ENCODE assay signal across 29 cellular contexts in the genomic region with DNA sequence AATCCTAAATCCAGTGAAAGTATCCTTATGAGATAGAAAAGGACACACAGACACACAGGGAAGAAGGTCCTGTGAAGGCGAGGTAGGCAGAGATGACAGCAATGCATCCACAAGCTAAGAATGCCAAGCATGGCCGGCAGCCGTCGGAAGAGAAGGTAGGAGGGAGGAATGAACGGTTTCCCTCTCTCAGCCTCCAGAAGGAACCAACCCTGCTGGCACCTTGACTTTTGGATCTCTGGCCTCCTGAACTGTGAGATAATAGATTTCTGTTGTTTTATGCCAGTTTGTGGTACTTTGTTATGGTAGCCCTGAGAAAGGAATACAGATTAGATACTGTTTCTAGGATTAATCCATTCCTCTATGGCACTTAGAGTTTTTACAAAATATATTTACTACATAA.
DNase-seq lines count a peak whose midpoint lies in the region; ATAC-seq, FAIRE-seq and TF ChIP-seq lines count a peak whose summit lies in the region.
"Had no signal": no experiment of that assay in that cellular context is flagged by ENCODE, and none has a peak within 500 bp of the region (broad histone marks: within the 10 kb centered on the region; RNA-seq: fewer than 3 reads in every experiment).

No MANE protein-coding gene starts in this region.

- H3K36me3 Mint-ChIP-seq in Calu3 (ENCODE audit: insufficient read depth, unreplicated experiment) (peaks cover 13% of the 10 kb centered on the region), progenitor cell of endocrine pancreas (ENCODE audit: insufficient read depth) (no peaks in the 10 kb centered on the region)

- TF ChIP-seq CTCF in Calu3 (IDR thresholded peaks at IDR 0.05; ENCODE audit: unreplicated experiment): no peak
- no peak for TF ChIP-seq CTCF in K562 (IDR thresholded peaks at IDR 0.05 in 2 of 3, conservative IDR thresholded peaks at IDR 0.05 in 1 of 3; ENCODE audit: insufficient read depth in 2 of 3, low read depth in 1 of 3, low read length in 3 of 3)
- TF ChIP-seq CTCF in spleen (IDR thresholded peaks at IDR 0.05 in 8 of 11, conservative IDR thresholded peaks at IDR 0.05 in 3 of 11): no peak
- no peak for TF ChIP-seq CTCF in progenitor cell of endocrine pancreas (IDR thresholded peaks at IDR 0.05; ENCODE audit: unreplicated experiment)

- H3K9ac ChIP-seq in K562 (ENCODE audit: insufficient read depth in 1 of 2, low read depth in 2 of 2, low read length in 2 of 2): no peak overlapping the region
- H3K9ac ChIP-seq: BLaER1 had no signal

- peaks cover 40% of the 10 kb centered on the region for H3K4me1 Mint-ChIP-seq in Calu3 (ENCODE audit: low read depth, unreplicated experiment)
- no peaks in the 10 kb centered on the region for H3K4me1 Mint-ChIP-seq in progenitor cell of endocrine pancreas (ENCODE audit: low read depth)

- H3K9me3 Mint-ChIP-seq in Calu3 (ENCODE audit: low read depth, unreplicated experiment) (no peaks in the 10 kb centered on the region), progenitor cell of endocrine pancreas (ENCODE audit: low read depth) (no peaks in the 10 kb centered on the region)
- H3K9me3 Mint-ChIP-seq: CD4-positive, alpha-beta T cell; H9; HFFc6 had no signal

- BruUV-seq in Calu3 (replicated peaks; lab: Mats Ljungman, UMichigan) (no TSS peak), K562 (replicated peaks; lab: Mats Ljungman, UMichigan) (no TSS peak)

- H3K36me3 ChIP-seq in K562 (ENCODE audit: control insufficient read depth, insufficient read depth, low read length): no peaks in the 10 kb centered on the region
- no peaks in the 10 kb centered on the region for H3K36me3 ChIP-seq in spleen
- H3K36me3 ChIP-seq: BLaER1 had no signal

- H3K27ac ChIP-seq in K562 (ENCODE audit: extremely low read depth, low read depth, low read length) (no peak overlapping the region), epithelial cell of prostate (peak overlapping the region; percentile 84), spleen (peak overlapping the region in 5 of 8 donors; percentile 45 to 77 (median 64))
- H3K27ac ChIP-seq: 22Rv1, BLaER1, HL-60 had no signal

- H3K4me3 ChIP-seq in K562 (no peak overlapping the region), spleen (no peak overlapping the region)
- H3K4me3 ChIP-seq: BLaER1, GM23248 had no signal

- CTCF ChIA-PET in Calu3 (lab: Charles Lee) (interaction anchor here (1.1 kb wide), 1 partner anchor 35 kb away, joined by 3 read pairs; no protein-coding TSS in a partner anchor), K562 (lab: Yijun Ruan, JAX; ENCODE audit: low intra/inter-chr PET ratio) (no interaction called here)

- H3K4me3 Mint-ChIP-seq in Calu3 (ENCODE audit: low read depth, unreplicated experiment): no peak overlapping the region
- H3K4me3 Mint-ChIP-seq in progenitor cell of endocrine pancreas (ENCODE audit: low read depth): no peak overlapping the region
- H3K4me3 Mint-ChIP-seq: CD4-positive, alpha-beta T cell; H9; HFFc6 had no signal

- H2AFZ ChIP-seq in K562 (ENCODE audit: low read depth, low read length): no peak overlapping the region

- H3K79me2 ChIP-seq in K562 (ENCODE audit: control insufficient read depth, insufficient read depth, low read length): no peaks in the 10 kb centered on the region

- FAIRE-seq in K562 (lab: Jason Lieb, UNC): peak; percentile 37
- FAIRE-seq: GM12891, HepG2, RCC 7860 had no signal

- in situ Hi-C loops in K562 (cut with MboI): loop anchor here (25.0 kb wide), 1 partner anchor 393 kb away; no protein-coding TSS in a partner anchor

- DNase-seq in Calu3 (no peak), K562 (ENCODE audit: extremely low read depth in 1 of 4, low spot score in 3 of 4) (no peak), epithelial cell of prostate (ENCODE audit: low read depth, low spot score) (no peak), spleen (no peak), progenitor cell of endocrine pancreas (ENCODE audit: low spot score, unreplicated experiment) (no peak), COR-L47 (lab: John Stamatoyannopoulos, UW) (no peak)
- DNase-seq: ACHN; Caco-2; CD4-positive, alpha-beta T cell; DND-41; GM23248; H9; HFFc6; KG1; NCI-H1105; NCI-H146; NCI-H2029; NCI-H2227 treated with DMSO at 0.1 percent for 48 hours; NCI-H510A treated with DMSO at 0.1 percent for 48 hours; NCI-H774; Right ventricle myocardium superior had no signal

- H3K27me3 Mint-ChIP-seq in Calu3 (ENCODE audit: unreplicated experiment) (no peaks in the 10 kb centered on the region), progenitor cell of endocrine pancreas (no peaks in the 10 kb centered on the region)

- peaks cover 0 to 23% of the 10 kb centered on the region in 2 experiments; a peak in 2 of 5 replicates for H3K4me1 ChIP-seq in K562 (replicated peaks in 1 of 2; ENCODE audit: control insufficient read depth in 2 of 2, insufficient read depth in 2 of 2, low read length in 2 of 2)
- peaks cover 0 to 13% (median 7%) of the 10 kb centered on the region in 6 donors for H3K4me1 ChIP-seq in spleen
- H3K4me1 ChIP-seq: BLaER1, Caco-2 had no signal

- H3K4me2 ChIP-seq in K562 (ENCODE audit: insufficient read depth, low read length): no peak overlapping the region
- H3K4me2 ChIP-seq: BLaER1 had no signal

- no peak for TF ChIP-seq RAD21 in K562 (CRISPR knock-in tag; conservative IDR thresholded peaks at IDR 0.05 in 1 of 2, IDR thresholded peaks at IDR 0.05 in 1 of 2)

- ATAC-seq in K562 (no peak), HG03025 (IDR thresholded peaks at IDR 0.05; ENCODE audit: low FRiP score, unreplicated experiment) (no peak), HG02759 (IDR thresholded peaks at IDR 0.05; ENCODE audit: unreplicated experiment) (no peak)

- no peak for TF ChIP-seq POLR2A in K562 (conservative IDR thresholded peaks at IDR 0.05)
- TF ChIP-seq POLR2A in spleen (IDR thresholded peaks at IDR 0.05): no peak

- intact Hi-C loops in Calu3 (cut with micrococcal nuclease; ENCODE audit: unreplicated experiment): loop anchor here (5.0 kb wide), 1 partner anchor 168 kb away; a partner anchor contains a TSS
- intact Hi-C loops in K562 (cut with micrococcal nuclease): no loop called here
- intact Hi-C loops in spleen (cut with DNase I; ENCODE audit: low total_unique reads): no loop called here

- no peaks in the 10 kb centered on the region for H3K9me1 ChIP-seq in K562 (ENCODE audit: control insufficient read depth, insufficient read depth, low read length)

- WGBS in K562 (ENCODE audit: insufficient coverage, low coverage, missing lambda C conversion rate): 58% methylated on average over 5 of the region's 5 CpGs
- 73 to 90% (median 77%) methylated on average over 5 of the region's 5 CpGs for WGBS in spleen, 5 donors

- H3K9me3 ChIP-seq in K562 (replicated peaks; ENCODE audit: control insufficient read depth, insufficient read depth, low read depth, low read length) (no peaks in the 10 kb centered on the region), spleen (no peaks in the 10 kb centered on the region)
- H3K9me3 ChIP-seq: BLaER1, Caco-2 had no signal

- no peaks in the 10 kb centered on the region for H3K27me3 ChIP-seq in K562 (ENCODE audit: control insufficient read depth in 2 of 2, insufficient read depth in 2 of 2, low read length in 2 of 2)
- no peaks in the 10 kb centered on the region for H3K27me3 ChIP-seq in spleen (replicated peaks in 1 of 7)
- H3K27me3 ChIP-seq: BLaER1 had no signal

- H4K20me1 ChIP-seq in K562 (replicated peaks; ENCODE audit: control insufficient read depth, insufficient read depth, low read length): no peaks in the 10 kb centered on the region
- H4K20me1 ChIP-seq: BLaER1 had no signal

- POLR2A ChIA-PET in K562 (lab: Yijun Ruan, JAX): no interaction called here

- H3K27ac Mint-ChIP-seq in Calu3 (ENCODE audit: unreplicated experiment): peak overlapping the region; percentile 37
- H3K27ac Mint-ChIP-seq in progenitor cell of endocrine pancreas: no peak overlapping the region
- H3K27ac Mint-ChIP-seq: CD4-positive, alpha-beta T cell; H9; HFFc6 had no signal

- no peak for TF ChIP-seq EP300 in K562 (IDR thresholded peaks at IDR 0.05; ENCODE audit: low read length)

TF ChIP-seq in K562, 482 proteins besides CTCF, POLR2A, EP300 and RAD21:
- no peak for TF ChIP-seq MYC (IDR thresholded peaks at IDR 0.05; ENCODE audit: low read depth, low read length)
- TF ChIP-seq MYC (CRISPR knock-in tag; IDR thresholded peaks at IDR 0.05; ENCODE audit: borderline replicate concordance, low read depth): no peak
- no peak for TF ChIP-seq MYNN (IDR thresholded peaks at IDR 0.05)
- no peak for TF ChIP-seq MYNN (CRISPR knock-in tag; IDR thresholded peaks at IDR 0.05)
- TF ChIP-seq, protein P1, sequence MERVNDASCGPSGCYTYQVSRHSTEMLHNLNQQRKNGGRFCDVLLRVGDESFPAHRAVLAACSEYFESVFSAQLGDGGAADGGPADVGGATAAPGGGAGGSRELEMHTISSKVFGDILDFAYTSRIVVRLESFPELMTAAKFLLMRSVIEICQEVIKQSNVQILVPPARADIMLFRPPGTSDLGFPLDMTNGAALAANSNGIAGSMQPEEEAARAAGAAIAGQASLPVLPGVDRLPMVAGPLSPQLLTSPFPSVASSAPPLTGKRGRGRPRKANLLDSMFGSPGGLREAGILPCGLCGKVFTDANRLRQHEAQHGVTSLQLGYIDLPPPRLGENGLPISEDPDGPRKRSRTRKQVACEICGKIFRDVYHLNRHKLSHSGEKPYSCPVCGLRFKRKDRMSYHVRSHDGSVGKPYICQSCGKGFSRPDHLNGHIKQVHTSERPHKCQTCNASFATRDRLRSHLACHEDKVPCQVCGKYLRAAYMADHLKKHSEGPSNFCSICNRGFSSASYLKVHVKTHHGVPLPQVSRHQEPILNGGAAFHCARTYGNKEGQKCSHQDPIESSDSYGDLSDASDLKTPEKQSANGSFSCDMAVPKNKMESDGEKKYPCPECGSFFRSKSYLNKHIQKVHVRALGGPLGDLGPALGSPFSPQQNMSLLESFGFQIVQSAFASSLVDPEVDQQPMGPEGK (CRISPR knock-in tag; IDR thresholded peaks at IDR 0.05; ENCODE audit: borderline replicate concordance): no peak
- no peak for TF ChIP-seq NCOR1 (IDR thresholded peaks at IDR 0.05)
- TF ChIP-seq ZSCAN29 (IDR thresholded peaks at IDR 0.05): no peak
